Comparison of ENCODE assay signal across 22 cellular contexts in the genomic region with DNA sequence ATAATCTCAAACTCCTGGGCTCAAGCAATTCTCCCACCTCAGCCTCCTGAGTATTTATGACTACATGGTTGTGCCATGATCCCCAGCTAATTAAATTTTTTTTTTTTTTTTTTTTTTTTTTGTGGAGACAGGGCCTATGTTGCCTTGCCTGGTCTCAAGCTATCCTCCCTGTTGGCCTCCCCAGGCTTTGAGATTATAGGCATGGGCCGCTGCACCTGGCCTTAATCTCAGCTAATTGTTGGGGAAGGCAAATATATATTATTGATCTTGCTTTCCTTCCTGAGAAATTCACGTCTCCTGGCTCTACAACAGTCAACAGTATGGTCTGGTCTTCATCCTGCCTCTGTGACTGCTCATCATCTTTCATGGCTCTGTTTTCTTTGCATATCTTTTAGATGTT.
"Had no signal": no experiment of that assay in that cellular context is flagged by ENCODE, and none has a peak within 500 bp of the region (broad histone marks: within the 10 kb centered on the region; RNA-seq: fewer than 3 reads in every experiment).

No MANE protein-coding gene starts in this region.

- H3K4me1 Mint-ChIP-seq: brain had no signal

- H3K4me3 ChIP-seq: cardiac muscle cell, PC-9 had no signal

- H3K27ac Mint-ChIP-seq: activated CD4-positive, alpha-beta memory T cell treated with anti-CD3 and anti-CD28 coated beads, Interleukin-2, amount 10 ng/mL, durations not matched to agents 7 days and 5 days; activated CD4-positive, alpha-beta T cell treated with anti-CD3 and anti-CD28 coated beads for 36 hours; brain; T-cell had no signal

- H2AFZ ChIP-seq: PC-9 had no signal

- H3K27ac ChIP-seq: cardiac muscle cell, PC-9, VCaP had no signal

- H3K27me3 ChIP-seq: cardiac muscle cell had no signal

- ATAC-seq: activated CD4-positive, alpha-beta T cell treated with anti-CD3 and anti-CD28 coated beads for 36 hours; T-cell had no signal

- H3K4me2 ChIP-seq: PC-9 had no signal

- H3K4me3 Mint-ChIP-seq: activated CD4-positive, alpha-beta memory T cell treated with anti-CD3 and anti-CD28 coated beads, Interleukin-2, amount 10 ng/mL, durations not matched to agents 7 days and 5 days; activated CD4-positive, alpha-beta T cell treated with anti-CD3 and anti-CD28 coated beads for 36 hours; brain; T-cell had no signal

- DNase-seq: activated CD4-positive, alpha-beta memory T cell treated with anti-CD3 and anti-CD28 coated beads, Interleukin-2, amount 10 ng/mL, durations not matched to agents 7 days and 5 days; activated CD4-positive, alpha-beta T cell treated with anti-CD3 and anti-CD28 coated beads for 36 hours; activated CD4-positive, alpha-beta T cell treated with anti-CD3 and anti-CD28 coated beads, Interleukin-2, amount 50 U/mL, for 1 hour; activated CD4-positive, CD25-positive, alpha-beta regulatory T cell; activated naive CD4-positive, alpha-beta T cell treated with anti-CD3 and anti-CD28 coated beads, Interleukin-2, amount 50 U/mL, for 16 hours; activated T-cell treated with anti-CD3 and anti-CD28 coated beads for 4 hours; amygdala; cerebellar nuclear complex; NCI-H1105 treated with DMSO at 0.1 percent for 48 hours; NCI-H1694; NCI-H2029; NCI-H345; NCI-H510A; NCI-H526 treated with DMSO at 0.1 percent for 48 hours; PC-9; SIG-M5; T-cell; T-helper 2 cell; T1000 had no signal

- H3K27me3 Mint-ChIP-seq: activated CD4-positive, alpha-beta memory T cell treated with anti-CD3 and anti-CD28 coated beads, Interleukin-2, amount 10 ng/mL, durations not matched to agents 7 days and 5 days; activated CD4-positive, alpha-beta T cell treated with anti-CD3 and anti-CD28 coated beads for 36 hours; brain; T-cell had no signal
